Comparison of ENCODE assay signal across 1 cellular context in genomic region chr17:7476474-7476873, GRCh38.
TF ChIP-seq lines count a peak whose summit lies in the region.

No MANE protein-coding gene starts in this region.

TF ChIP-seq in GM12878, 131 proteins besides CTCF, POLR2A, EP300 and RAD21:
- TF ChIP-seq ZNF687 (IDR thresholded peaks at IDR 0.05) (no peak), ZNF622 (IDR thresholded peaks at IDR 0.05) (no peak), YY1 (IDR thresholded peaks at IDR 0.05; ENCODE audit: low read depth, low read length) (no peak), PBX3 (IDR thresholded peaks at IDR 0.05; ENCODE audit: insufficient replicate concordance, low read depth, low read length) (no peak), TARDBP (IDR thresholded peaks at IDR 0.05; ENCODE audit: borderline replicate concordance) (no peak), ATF3 (IDR thresholded peaks at IDR 0.05; ENCODE audit: borderline replicate concordance, extremely low read depth, low read depth, low read length) (no peak)
TF ChIP-seq in GM12878: peak in this region for 0.
